Comparison of ENCODE assay signal across 14 cellular contexts in the genomic region with DNA sequence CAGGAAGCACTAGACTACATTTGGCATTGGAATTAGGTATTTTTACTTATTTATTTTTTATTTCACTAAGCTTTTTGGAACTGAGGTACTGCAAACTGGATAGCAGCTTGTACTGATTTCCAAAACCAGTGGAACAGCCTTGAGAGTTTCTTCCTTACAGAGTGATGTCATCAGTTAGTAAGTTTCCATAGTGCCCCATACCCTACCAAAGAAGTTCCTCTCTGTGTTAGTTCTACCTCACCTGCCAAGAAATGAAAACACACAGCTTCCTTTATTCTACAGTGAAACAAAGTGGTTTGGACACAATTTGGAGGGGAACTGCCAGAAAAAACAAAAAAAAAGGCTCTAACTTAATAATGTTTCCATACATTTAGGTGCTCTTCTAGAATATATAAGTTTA.
DNase-seq lines count a peak whose midpoint lies in the region; ATAC-seq, FAIRE-seq and TF ChIP-seq lines count a peak whose summit lies in the region.
"Had no signal": no experiment of that assay in that cellular context is flagged by ENCODE, and none has a peak within 500 bp of the region (broad histone marks: within the 10 kb centered on the region; RNA-seq: fewer than 3 reads in every experiment).

No MANE protein-coding gene starts in this region.

- H3K36me3 ChIP-seq in HepG2 (replicated peaks in 1 of 2; ENCODE audit: control insufficient read depth in 1 of 2, insufficient read depth in 2 of 2, low read length in 2 of 2): no peaks in the 10 kb centered on the region
- no peaks in the 10 kb centered on the region for H3K36me3 ChIP-seq in right lobe of liver
- no peaks in the 10 kb centered on the region for H3K36me3 ChIP-seq in hepatocyte (replicated peaks; ENCODE audit: insufficient read depth, low read depth)
- H3K36me3 ChIP-seq: BLaER1 treated with 17β-estradiol and CSF1 and Interleukin-3, amounts not matched to agents 10 nM and 100 nM had no signal

- intact Hi-C loops in HepG2 (cut with micrococcal nuclease; ENCODE audit: unreplicated experiment) (no loop called here), right lobe of liver (cut with DNase I) (no loop called here)

- no peaks in the 10 kb centered on the region for H3K4me1 ChIP-seq in HepG2 (ENCODE audit: insufficient read depth, low read length)
- H3K4me1 ChIP-seq in right lobe of liver: no peaks in the 10 kb centered on the region
- peaks cover 4% of the 10 kb centered on the region for H3K4me1 ChIP-seq in hepatocyte (ENCODE audit: insufficient read depth)
- H3K4me1 ChIP-seq: BLaER1 treated with 17β-estradiol and CSF1 and Interleukin-3, amounts not matched to agents 10 nM and 100 nM had no signal

- H4K20me1 ChIP-seq in HepG2 (ENCODE audit: insufficient read depth, low read length): no peaks in the 10 kb centered on the region
- no peaks in the 10 kb centered on the region for H4K20me1 ChIP-seq in hepatocyte (ENCODE audit: insufficient read depth, poor library complexity, severe bottlenecking)
- H4K20me1 ChIP-seq: BLaER1 treated with 17β-estradiol and CSF1 and Interleukin-3, amounts not matched to agents 10 nM and 100 nM had no signal

- H2AFZ ChIP-seq in HepG2 (ENCODE audit: low read length) (no peak overlapping the region), hepatocyte (no peak overlapping the region)

- DNase-seq in HepG2 (ENCODE audit: low spot score) (no peak), right lobe of liver (no peak), dermis microvascular lymphatic vessel endothelial cell (ENCODE audit: low read depth in 2 of 2) (peak; percentile 4 to 38), hepatocyte (ENCODE audit: low spot score) (peak; percentile 16), NCI-H2196 (lab: John Stamatoyannopoulos, UW; ENCODE audit: unreplicated experiment) (no peak), dermis blood vessel endothelial cell (no peak), iPS-NIHi7 (ENCODE audit: extremely low spot score) (no peak)
- DNase-seq: 8988T; CD4-positive, CD25-positive, alpha-beta regulatory T cell; DMS79; H7 had no signal

- H3K79me2 ChIP-seq in HepG2 (ENCODE audit: insufficient read depth, low read length) (no peaks in the 10 kb centered on the region), hepatocyte (no peaks in the 10 kb centered on the region)

- CTCF ChIA-PET in HepG2 (lab: Yijun Ruan, JAX; ENCODE audit: low intra/inter-chr PET ratio, low total read pairs): no interaction called here

- TF ChIP-seq POLR2A in HepG2 (IDR thresholded peaks at IDR 0.05; ENCODE audit: insufficient read depth in 1 of 2, low read depth in 2 of 2, low read length in 2 of 2) (no peak), right lobe of liver (IDR thresholded peaks at IDR 0.05) (no peak)

- no peaks in the 10 kb centered on the region for H3K9me2 ChIP-seq in hepatocyte (replicated peaks; ENCODE audit: insufficient read depth)

- H3K27me3 ChIP-seq in HepG2 (ENCODE audit: control insufficient read depth in 1 of 2, insufficient read depth in 2 of 2, low read length in 2 of 2) (no peaks in the 10 kb centered on the region), right lobe of liver (no peaks in the 10 kb centered on the region), hepatocyte (no peaks in the 10 kb centered on the region)
- H3K27me3 ChIP-seq: BLaER1 treated with 17β-estradiol and CSF1 and Interleukin-3, amounts not matched to agents 10 nM and 100 nM had no signal

- POLR2A ChIA-PET in HepG2 (lab: Yijun Ruan, JAX): no interaction called here

- no peak for TF ChIP-seq RAD21 in HepG2 (CRISPR knock-in tag; IDR thresholded peaks at IDR 0.05)

- no TSS peak for BruUV-seq in HepG2 (replicated peaks; lab: Mats Ljungman, UMichigan)

- no peak for TF ChIP-seq CTCF in HepG2 (CRISPR knock-in tag; IDR thresholded peaks at IDR 0.05)
- no peak for TF ChIP-seq CTCF in right lobe of liver (IDR thresholded peaks at IDR 0.05)
- no peak for TF ChIP-seq CTCF in hepatocyte (IDR thresholded peaks at IDR 0.05; ENCODE audit: poor library complexity)

- H3K9me3 ChIP-seq in HepG2 (ENCODE audit: low read length) (peaks cover 79% of the 10 kb centered on the region), right lobe of liver (no peaks in the 10 kb centered on the region), hepatocyte (ENCODE audit: low read depth) (no peaks in the 10 kb centered on the region)
- H3K9me3 ChIP-seq: BLaER1 treated with 17β-estradiol and CSF1 and Interleukin-3, amounts not matched to agents 10 nM and 100 nM had no signal

- H3K4me2 ChIP-seq in HepG2 (ENCODE audit: low read depth, low read length) (no peak overlapping the region), hepatocyte (no peak overlapping the region)
- H3K4me2 ChIP-seq: BLaER1 treated with 17β-estradiol and CSF1 and Interleukin-3, amounts not matched to agents 10 nM and 100 nM had no signal

- no peak for TF ChIP-seq EP300 in HepG2 (IDR thresholded peaks at IDR 0.05; ENCODE audit: low read depth in 2 of 2, low read length in 2 of 2)
- TF ChIP-seq EP300 in HepG2 (CRISPR knock-in tag; IDR thresholded peaks at IDR 0.05; ENCODE audit: borderline replicate concordance): no peak

- H3K4me3 ChIP-seq in HepG2 (replicated peaks in 1 of 3; ENCODE audit: insufficient read depth in 1 of 3, low read depth in 2 of 3, low read length in 3 of 3) (no peak overlapping the region), right lobe of liver (no peak overlapping the region), hepatocyte (no peak overlapping the region)
- H3K4me3 ChIP-seq: BLaER1 treated with 17β-estradiol and CSF1 and Interleukin-3, amounts not matched to agents 10 nM and 100 nM; GM12878 had no signal

- in situ Hi-C loops in HepG2 (cut with HindIII; ENCODE audit: extremely low pct_ligation_motif_present, low pct_unique_long_range_greater_than_20kb): no loop called here

- no peak for ATAC-seq in HepG2
- ATAC-seq in right lobe of liver: no peak
- ATAC-seq: GM12878 had no signal

- H3K9ac ChIP-seq in HepG2 (ENCODE audit: insufficient read depth, low read depth, low read length): no peak overlapping the region
- H3K9ac ChIP-seq: BLaER1 treated with 17β-estradiol and CSF1 and Interleukin-3, amounts not matched to agents 10 nM and 100 nM had no signal

- FAIRE-seq in HepG2 (lab: Jason Lieb, UNC): no peak
- FAIRE-seq: GM12878, GM18507 had no signal

- no peak overlapping the region for H3K27ac ChIP-seq in HepG2 (ENCODE audit: extremely low read length, insufficient read depth, low read length)
- no peak overlapping the region for H3K27ac ChIP-seq in right lobe of liver
- no peak overlapping the region for H3K27ac ChIP-seq in hepatocyte
- H3K27ac ChIP-seq: BLaER1 treated with 17β-estradiol and CSF1 and Interleukin-3, amounts not matched to agents 10 nM and 100 nM had no signal

TF ChIP-seq in HepG2, 621 proteins besides CTCF, POLR2A, EP300 and RAD21:
- TF ChIP-seq RAD51 (IDR thresholded peaks at IDR 0.05; ENCODE audit: borderline replicate concordance) (no peak), MED13 (CRISPR knock-in tag; IDR thresholded peaks at IDR 0.05) (no peak), ZFP90 (CRISPR knock-in tag; IDR thresholded peaks at IDR 0.05; ENCODE audit: borderline replicate concordance) (no peak), PRMT3 (CRISPR knock-in tag; IDR thresholded peaks at IDR 0.05; ENCODE audit: borderline replicate concordance, low read depth) (no peak), ATF7 (IDR thresholded peaks at IDR 0.05) (peak; percentile 64), ATF7 (CRISPR knock-in tag; IDR thresholded peaks at IDR 0.05) (no peak), KDM3A (CRISPR knock-in tag; IDR thresholded peaks at IDR 0.05; ENCODE audit: low read depth) (no peak)

Comparison
In these comparisons a context has a peak if more than half of its experiments do, and no peak if none do; other contexts are left out.
1. DNase-seq: peak in dermis microvascular lymphatic vessel endothelial cell (2 of 2) and hepatocyte (single experiment); none in HepG2 (single experiment), right lobe of liver (0 of 3), NCI-H2196 (single experiment), dermis blood vessel endothelial cell (single experiment) and iPS-NIHi7 (single experiment).